ENCODE assay signal across 9 cellular contexts in genomic region chr1:63148825-63149645, GRCh38.
DNase-seq lines count a peak whose midpoint lies in the region; ATAC-seq and TF ChIP-seq lines count a peak whose summit lies in the region.
"Had no signal": no experiment of that assay in that cellular context is flagged by ENCODE, and none has a peak within 500 bp of the region (broad histone marks: within the 10 kb centered on the region; RNA-seq: fewer than 3 reads in every experiment).

No MANE protein-coding gene starts in this region.

- H3K9me3 ChIP-seq in cardiac muscle cell (ENCODE audit: low read depth) (no peaks in the 10 kb centered on the region), HCT116 (ENCODE audit: control insufficient read depth in 1 of 2, insufficient read depth in 1 of 2, low read depth in 1 of 2, low read length in 2 of 2) (no peaks in the 10 kb centered on the region), T-helper 17 cell (ENCODE audit: control insufficient read depth, low read length, poor library complexity, severe bottlenecking) (no peaks in the 10 kb centered on the region)

- no peaks in the 10 kb centered on the region for H3K36me3 Mint-ChIP-seq in T-helper 17 cell (ENCODE audit: low read depth)

- no peaks in the 10 kb centered on the region for H3K79me2 ChIP-seq in HCT116 (ENCODE audit: insufficient read depth, low read length)

- H4K20me1 ChIP-seq in HCT116 (ENCODE audit: insufficient read depth): no peaks in the 10 kb centered on the region

- no peak for TF ChIP-seq POLR2A in HCT116 (IDR thresholded peaks at IDR 0.05; ENCODE audit: borderline replicate concordance, extremely low read depth, insufficient read depth, insufficient read length)

- peaks cover 27% of the 10 kb centered on the region for H3K27me3 Mint-ChIP-seq in T-helper 17 cell

- no peak overlapping the region for H3K27ac ChIP-seq in cardiac muscle cell
- no peak overlapping the region for H3K27ac ChIP-seq in HCT116 (ENCODE audit: low read depth, low read length)

- H3K36me3 ChIP-seq in cardiac muscle cell: no peaks in the 10 kb centered on the region
- H3K36me3 ChIP-seq in HCT116 (ENCODE audit: control insufficient read depth in 1 of 2, insufficient read depth in 2 of 2, low read length in 2 of 2): no peaks in the 10 kb centered on the region
- H3K36me3 ChIP-seq in kidney epithelial cell (ENCODE audit: control insufficient read depth, insufficient read depth, low read length): no peaks in the 10 kb centered on the region

- BruUV-seq in HCT116 (replicated peaks; lab: Mats Ljungman, UMichigan): no TSS peak

- POLR2A ChIA-PET in HCT116 (lab: Charles Lee): interaction anchor here (0.6 kb wide), 1 partner anchor 15 kb away, joined by 3 read pairs; no protein-coding TSS in a partner anchor

- no peak overlapping the region for H3K4me3 Mint-ChIP-seq in T-helper 17 cell
- H3K4me3 Mint-ChIP-seq: stimulated activated naive CD8-positive, alpha-beta T cell treated with anti-CD3 and anti-CD28 coated beads, Interleukin-15, Interleukin-2, amounts not matched to agents 100 ng/mL and 50 ng/mL, for 24 hours had no signal

- CTCF ChIA-PET in HCT116 (lab: Charles Lee): interaction anchor here (0.7 to 2.1 kb wide), 24 partner anchors 8 to 1097 kb away, joined by 3 to 17 read pairs (median 4); no protein-coding TSS in a partner anchor

- peak; percentile 65 for TF ChIP-seq RAD21 in HCT116 (IDR thresholded peaks at IDR 0.05; ENCODE audit: low read depth)

- RAD21 ChIA-PET in HCT116 (lab: Charles Lee; ENCODE audit: low non-redundant PET in 1 of 2, low total read pairs in 2 of 2, uncharacterized antibody in 2 of 2, unreplicated experiment in 2 of 2): interaction anchor here in 1 of 2 experiments (1.2 kb wide), 2 partner anchors 144 to 307 kb away, joined by 3 to 5 read pairs; no protein-coding TSS in a partner anchor

- H3K9ac ChIP-seq in HCT116 (ENCODE audit: low read length): no peak overlapping the region

- H3K27ac Mint-ChIP-seq in T-helper 17 cell: no peak overlapping the region
- H3K27ac Mint-ChIP-seq: stimulated activated naive CD8-positive, alpha-beta T cell treated with anti-CD3 and anti-CD28 coated beads, Interleukin-15, Interleukin-2, amounts not matched to agents 100 ng/mL and 50 ng/mL, for 24 hours had no signal

- TF ChIP-seq CTCF in cardiac muscle cell (IDR thresholded peaks at IDR 0.05; ENCODE audit: low read depth, low read length) (peak; percentile 81), HCT116 (IDR thresholded peaks at IDR 0.05 in 2 of 3, conservative IDR thresholded peaks at IDR 0.05 in 1 of 3; ENCODE audit: borderline replicate concordance in 1 of 3, insufficient read depth in 1 of 3, low read depth in 2 of 3, low read length in 2 of 3) (peak; percentile 48 to 79 (median 79); a peak in 5 of 6 replicates), kidney epithelial cell (IDR thresholded peaks at IDR 0.05; ENCODE audit: insufficient read depth, low read length, poor library complexity, severe bottlenecking) (peak; percentile 53)

- peaks cover 44% of the 10 kb centered on the region for H3K27me3 ChIP-seq in cardiac muscle cell
- peaks cover 45% of the 10 kb centered on the region for H3K27me3 ChIP-seq in HCT116 (ENCODE audit: insufficient read depth, low read length)
- no peaks in the 10 kb centered on the region for H3K27me3 ChIP-seq in kidney epithelial cell (ENCODE audit: control insufficient read depth, insufficient read depth, low read length)

- H3K9me2 ChIP-seq in HCT116 (ENCODE audit: insufficient read depth): no peaks in the 10 kb centered on the region

- H3K4me1 Mint-ChIP-seq in T-helper 17 cell: no peaks in the 10 kb centered on the region

- no peak overlapping the region for H2AFZ ChIP-seq in HCT116 (ENCODE audit: low read depth, low read length, poor library complexity, severe bottlenecking)

- H3K4me3 ChIP-seq in cardiac muscle cell (no peak overlapping the region), HCT116 (replicated peaks in 1 of 2; ENCODE audit: low read depth in 1 of 2, low read length in 2 of 2) (no peak overlapping the region), kidney epithelial cell (ENCODE audit: low read depth, low read length) (no peak overlapping the region)

- intact Hi-C loops in cardiac septum (cut with DNase I) (no loop called here), HCT116 (cut with micrococcal nuclease) (loop anchor here (10.0 kb wide), 1 partner anchor 304 kb away; no protein-coding TSS in a partner anchor)

- no peak overlapping the region for H3K4me2 ChIP-seq in HCT116 (ENCODE audit: low read length)

- H3K4me1 ChIP-seq in cardiac muscle cell (ENCODE audit: low read depth) (no peaks in the 10 kb centered on the region), HCT116 (ENCODE audit: control insufficient read depth in 1 of 2, insufficient read depth in 2 of 2, low read length in 2 of 2) (no peaks in the 10 kb centered on the region)

- peak; percentile 97 for ATAC-seq in HCT116
- no peak for ATAC-seq in T-helper 17 cell
- ATAC-seq in GM21447 (IDR thresholded peaks at IDR 0.05; ENCODE audit: unreplicated experiment): no peak

- DNase-seq in cardiac muscle cell (ENCODE audit: low read depth in 1 of 2, low spot score in 1 of 2) (peak; percentile 54 to 78), cardiac septum (ENCODE audit: low spot score) (no peak), HCT116 (ENCODE audit: low read depth, low spot score) (peak; percentile 40), NCI-H2029 treated with DMSO at 0.1 percent for 48 hours (lab: John Stamatoyannopoulos, UW) (peak; percentile 31), amniotic stem cell (lab: John Stamatoyannopoulos, UW) (peak; percentile 4), kidney epithelial cell (ENCODE audit: low read depth) (no peak), T-helper 17 cell (no peak)

TF ChIP-seq in HCT116, 20 proteins besides CTCF, POLR2A, EP300 and RAD21:
- TF ChIP-seq SIN3A (IDR thresholded peaks at IDR 0.05; ENCODE audit: low read depth) (no peak), TCF7L2 (IDR thresholded peaks at IDR 0.05; ENCODE audit: borderline replicate concordance, extremely low read depth, insufficient read depth, insufficient read length) (no peak), SRF (IDR thresholded peaks at IDR 0.05; ENCODE audit: low read depth) (no peak), ZNF274 (IDR thresholded peaks at IDR 0.05; ENCODE audit: low read depth, low read length) (no peak), POLR2AphosphoS5 (IDR thresholded peaks at IDR 0.05; ENCODE audit: low read depth, low read length) (no peak), ELF1 (IDR thresholded peaks at IDR 0.05; ENCODE audit: borderline replicate concordance, low read depth) (no peak), FOSL1 (IDR thresholded peaks at IDR 0.05; ENCODE audit: low read depth) (no peak), EZH2 (IDR thresholded peaks at IDR 0.05) (no peak), ZFX (IDR thresholded peaks at IDR 0.05) (no peak), EZH2phosphoT487 (IDR thresholded peaks at IDR 0.05; ENCODE audit: borderline replicate concordance) (no peak), JUND (IDR thresholded peaks at IDR 0.05) (no peak), CEBPB (IDR thresholded peaks at IDR 0.05; ENCODE audit: low read depth) (no peak), EGR1 (IDR thresholded peaks at IDR 0.05; ENCODE audit: low read depth) (no peak), ATF3 (IDR thresholded peaks at IDR 0.05) (no peak), MAX (IDR thresholded peaks at IDR 0.05) (no peak)
TF ChIP-seq in HCT116: peak in this region for 0.

Comparison
In these comparisons a context has a peak if more than half of its experiments do, and no peak if none do; other contexts are left out.
1. DNase-seq: peak in cardiac muscle cell (2 of 2), HCT116 (single experiment), NCI-H2029 treated with DMSO at 0.1 percent for 48 hours (single experiment) and amniotic stem cell (single experiment); none in cardiac septum (single experiment), kidney epithelial cell (single experiment) and T-helper 17 cell (0 of 3).
2. Peak in every context shown above with its lines, with median percentiles within 50 percentile points of each other: CTCF ChIP-seq.